ENCODE assay signal across 1 cellular context in genomic region chr2:3379647-3380534, GRCh38.
A peak's percentile ranks its signal among the peaks of the same experiment; 100 is the strongest.
TF ChIP-seq lines count a peak whose summit lies in the region.

TSS of gene TRAPPC12 (plus strand) at chr2:3379694. CDS start at chr2:3387624, 7,930 bp downstream.

TF ChIP-seq in K562, 482 proteins besides CTCF, POLR2A, EP300 and RAD21 (continued from another document and continues in another):
- TF ChIP-seq FIP1L1 (IDR thresholded peaks at IDR 0.05; ENCODE audit: low read depth, low read length, poor library complexity, severe bottlenecking) (peak; percentile 79), SMARCC2 (IDR thresholded peaks at IDR 0.05; ENCODE audit: low read depth) (0 out of 2 replicates have a peak, but pooled peaks have one; percentile 43), ZNF197 (CRISPR knock-in tag; IDR thresholded peaks at IDR 0.05; ENCODE audit: low read depth) (peak; percentile 66; the same call in 1 of the 2 replicates), MXI1 (IDR thresholded peaks at IDR 0.05; ENCODE audit: low read depth, low read length) (peak; percentile 22; the same call in 1 of the 2 replicates), RBM39 (optimal IDR thresholded peaks at IDR 0.05; ENCODE audit: low read depth, low read length) (no peak), DPF2 (IDR thresholded peaks at IDR 0.05) (no peak), SNIP1 (IDR thresholded peaks at IDR 0.05; ENCODE audit: low read depth) (no peak), ZBTB1 (CRISPR knock-in tag; IDR thresholded peaks at IDR 0.05; ENCODE audit: borderline replicate concordance, low read depth) (no peak; the same call in 1 of the 2 replicates), ETV6 (IDR thresholded peaks at IDR 0.05; ENCODE audit: borderline replicate concordance in 1 of 2, low read depth in 2 of 2, low read length in 1 of 2) (no peak), ETV6 (CRISPR knock-in tag; IDR thresholded peaks at IDR 0.05; ENCODE audit: borderline replicate concordance) (no peak; the same call in 1 of the 2 replicates), BRF2 (IDR thresholded peaks at IDR 0.05; ENCODE audit: borderline replicate concordance, insufficient read depth, insufficient read length) (no peak), ZBTB11 (CRISPR knock-in tag; IDR thresholded peaks at IDR 0.05) (peak; percentile 62 to 88 (median 64); a peak in 4 of 6 replicates), SAFB (IDR thresholded peaks at IDR 0.05; ENCODE audit: borderline replicate concordance, low read depth, low read length) (peak; percentile 20; the same call in 1 of the 2 replicates), CTCFL (IDR thresholded peaks at IDR 0.05; ENCODE audit: borderline replicate concordance, insufficient read depth, low read depth, low read length, poor library complexity, severe bottlenecking) (peak; percentile 89), ZNF324 (CRISPR knock-in tag; IDR thresholded peaks at IDR 0.05) (no peak), SP2 (IDR thresholded peaks at IDR 0.05; ENCODE audit: extremely low read depth, low read depth, low read length, poor library complexity, severe bottlenecking) (no peak), SREBF2 (CRISPR knock-in tag; IDR thresholded peaks at IDR 0.05) (no peak), MEIS2 (IDR thresholded peaks at IDR 0.05; ENCODE audit: partially characterized antibody) (no peak), RBM25 (IDR thresholded peaks at IDR 0.05; ENCODE audit: low read depth, low read length, severe bottlenecking) (no peak), E4F1 (CRISPR knock-in tag; IDR thresholded peaks at IDR 0.05; ENCODE audit: borderline replicate concordance) (no peak), CREB1 (IDR thresholded peaks at IDR 0.05) (peak; percentile 57; the same call in 1 of the 2 replicates), CREB1 (CRISPR knock-in tag; IDR thresholded peaks at IDR 0.05) (peak; percentile 33), HDAC3 (IDR thresholded peaks at IDR 0.05; ENCODE audit: borderline replicate concordance, partially characterized antibody) (no peak), HIVEP1 (CRISPR knock-in tag; IDR thresholded peaks at IDR 0.05) (no peak), NRF1 (conservative IDR thresholded peaks at IDR 0.05 in 1 of 2, IDR thresholded peaks at IDR 0.05 in 1 of 2) (peak; percentile 93 to 94), RBM34 (IDR thresholded peaks at IDR 0.05; ENCODE audit: borderline replicate concordance, insufficient read depth, low read length) (no peak), ZZZ3 (IDR thresholded peaks at IDR 0.05) (peak; percentile 85), BACH1 (tag; IDR thresholded peaks at IDR 0.05) (no peak), ZFP1 (CRISPR knock-in tag; IDR thresholded peaks at IDR 0.05) (no peak), CGGBP1 (CRISPR knock-in tag; IDR thresholded peaks at IDR 0.05) (no peak), JUND (IDR thresholded peaks at IDR 0.05; ENCODE audit: borderline replicate concordance, low read depth, low read length) (peak; percentile 6), JUND (tag; IDR thresholded peaks at IDR 0.05; ENCODE audit: borderline replicate concordance, low read depth, low read length) (no peak), KLF13 (tag; IDR thresholded peaks at IDR 0.05; ENCODE audit: borderline replicate concordance, low read depth) (peak; percentile 71; the same call in 1 of the 2 replicates), HLTF (IDR thresholded peaks at IDR 0.05) (peak; percentile 95), ATF3 (IDR thresholded peaks at IDR 0.05) (no peak), ATF3 (CRISPR knock-in tag; conservative IDR thresholded peaks at IDR 0.05) (no peak; the same call in 1 of the 2 replicates), IRF1 (CRISPR knock-in tag; IDR thresholded peaks at IDR 0.05; ENCODE audit: borderline replicate concordance) (peak; percentile 83; the same call in 1 of the 2 replicates), SFPQ (IDR thresholded peaks at IDR 0.05; ENCODE audit: low read depth, low read length) (no peak), PRMT5 (CRISPR knock-in tag; IDR thresholded peaks at IDR 0.05) (0 out of 2 replicates have a peak, but pooled peaks have one; percentile 35), FOS (IDR thresholded peaks at IDR 0.05; ENCODE audit: extremely low read depth, insufficient read length) (no peak), LARP7 (IDR thresholded peaks at IDR 0.05) (no peak), HES1 (IDR thresholded peaks at IDR 0.05; ENCODE audit: low read depth) (no peak), ZBTB5 (IDR thresholded peaks at IDR 0.05) (no peak), NFE2 (IDR thresholded peaks at IDR 0.05; ENCODE audit: low read depth) (no peak), PHB (CRISPR knock-in tag; IDR thresholded peaks at IDR 0.05) (0 out of 2 replicates have a peak, but pooled peaks have one; percentile 83), ATF1 (CRISPR knock-in tag; IDR thresholded peaks at IDR 0.05) (no peak), ATF1 (tag; IDR thresholded peaks at IDR 0.05) (peak; percentile 71), ARNT (IDR thresholded peaks at IDR 0.05) (no peak), SRSF3 (IDR thresholded peaks at IDR 0.05; ENCODE audit: insufficient read depth, low read length) (no peak), JUN (IDR thresholded peaks at IDR 0.05; ENCODE audit: borderline replicate concordance, low read depth, low read length) (0 out of 2 replicates have a peak, but pooled peaks have one; percentile 43), JUN (CRISPR knock-in tag; IDR thresholded peaks at IDR 0.05; ENCODE audit: borderline replicate concordance) (no peak), NFIC (IDR thresholded peaks at IDR 0.05) (peak; percentile 55), ZNF644 (tag; IDR thresholded peaks at IDR 0.05; ENCODE audit: low read depth) (no peak), CAMTA2 (CRISPR knock-in tag; conservative IDR thresholded peaks at IDR 0.05) (no peak), SIN3A (IDR thresholded peaks at IDR 0.05; ENCODE audit: borderline replicate concordance in 2 of 2, control insufficient read depth in 1 of 2, low read depth in 2 of 2, low read length in 2 of 2) (peak in 1 of 2 experiments; percentile 10; a peak in 1 of 4 replicates)
